Comparison of ENCODE assay signal across 1 cellular context in the genomic region with DNA sequence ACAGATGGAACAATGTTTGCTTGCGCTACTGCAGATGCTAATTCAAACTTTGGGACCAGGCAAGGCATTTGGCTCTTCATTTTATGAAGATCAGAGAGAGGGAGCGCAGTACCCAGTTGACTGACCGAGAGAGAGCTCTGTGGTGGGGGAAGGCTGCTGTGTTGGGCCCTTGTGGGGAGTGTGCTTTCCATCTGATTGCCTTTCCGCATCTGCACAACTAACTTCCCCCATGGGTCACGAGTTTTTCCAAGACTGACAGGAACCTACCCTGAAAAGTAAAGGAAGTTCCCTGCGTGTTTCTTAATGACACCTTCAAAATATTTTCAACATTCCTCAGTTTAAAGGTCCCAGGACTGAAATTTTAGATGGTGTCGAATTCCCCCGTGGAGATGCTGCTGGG.
TF ChIP-seq lines count a peak whose summit lies in the region.

No MANE protein-coding gene starts in this region.

TF ChIP-seq in HepG2, 621 proteins besides CTCF, POLR2A, EP300 and RAD21:
- no peak for TF ChIP-seq REPIN1 (CRISPR knock-in tag; IDR thresholded peaks at IDR 0.05; ENCODE audit: borderline replicate concordance, low read depth)
